In genomic region chr6:30707281-30707850, GRCh38 we compare ENCODE assay signal across 1 cellular context.
TF ChIP-seq lines count a peak whose summit lies in the region.

No MANE protein-coding gene starts in this region.

TF ChIP-seq in HCT116, 20 proteins besides CTCF, POLR2A, EP300 and RAD21 (continued from another document):
- TF ChIP-seq, protein P1, sequence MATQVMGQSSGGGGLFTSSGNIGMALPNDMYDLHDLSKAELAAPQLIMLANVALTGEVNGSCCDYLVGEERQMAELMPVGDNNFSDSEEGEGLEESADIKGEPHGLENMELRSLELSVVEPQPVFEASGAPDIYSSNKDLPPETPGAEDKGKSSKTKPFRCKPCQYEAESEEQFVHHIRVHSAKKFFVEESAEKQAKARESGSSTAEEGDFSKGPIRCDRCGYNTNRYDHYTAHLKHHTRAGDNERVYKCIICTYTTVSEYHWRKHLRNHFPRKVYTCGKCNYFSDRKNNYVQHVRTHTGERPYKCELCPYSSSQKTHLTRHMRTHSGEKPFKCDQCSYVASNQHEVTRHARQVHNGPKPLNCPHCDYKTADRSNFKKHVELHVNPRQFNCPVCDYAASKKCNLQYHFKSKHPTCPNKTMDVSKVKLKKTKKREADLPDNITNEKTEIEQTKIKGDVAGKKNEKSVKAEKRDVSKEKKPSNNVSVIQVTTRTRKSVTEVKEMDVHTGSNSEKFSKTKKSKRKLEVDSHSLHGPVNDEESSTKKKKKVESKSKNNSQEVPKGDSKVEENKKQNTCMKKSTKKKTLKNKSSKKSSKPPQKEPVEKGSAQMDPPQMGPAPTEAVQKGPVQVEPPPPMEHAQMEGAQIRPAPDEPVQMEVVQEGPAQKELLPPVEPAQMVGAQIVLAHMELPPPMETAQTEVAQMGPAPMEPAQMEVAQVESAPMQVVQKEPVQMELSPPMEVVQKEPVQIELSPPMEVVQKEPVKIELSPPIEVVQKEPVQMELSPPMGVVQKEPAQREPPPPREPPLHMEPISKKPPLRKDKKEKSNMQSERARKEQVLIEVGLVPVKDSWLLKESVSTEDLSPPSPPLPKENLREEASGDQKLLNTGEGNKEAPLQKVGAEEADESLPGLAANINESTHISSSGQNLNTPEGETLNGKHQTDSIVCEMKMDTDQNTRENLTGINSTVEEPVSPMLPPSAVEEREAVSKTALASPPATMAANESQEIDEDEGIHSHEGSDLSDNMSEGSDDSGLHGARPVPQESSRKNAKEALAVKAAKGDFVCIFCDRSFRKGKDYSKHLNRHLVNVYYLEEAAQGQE (IDR thresholded peaks at IDR 0.05; ENCODE audit: low read depth) = no peak
- TF ChIP-seq ZNF274 (IDR thresholded peaks at IDR 0.05; ENCODE audit: low read depth, low read length) (no peak), CBX3 (IDR thresholded peaks at IDR 0.05; ENCODE audit: low read depth) (no peak)
